In genomic region chr2:190953257-190953656, GRCh38 we compare ENCODE assay signal across 21 cellular contexts.
"Had no signal": no experiment of that assay in that cellular context is flagged by ENCODE, and none has a peak within 500 bp of the region (broad histone marks: within the 10 kb centered on the region; RNA-seq: fewer than 3 reads in every experiment).

No MANE protein-coding gene starts in this region.

- H3K27ac ChIP-seq: KMS-11, SJSA1, SK-N-MC had no signal

- H3K4me3 ChIP-seq: SJSA1, SK-N-MC had no signal

- H3K27me3 ChIP-seq: SJSA1 had no signal

- H3K9me3 ChIP-seq: SJSA1 had no signal

- FAIRE-seq: RCC 7860 had no signal

- H3K9ac ChIP-seq: KMS-11 had no signal

- DNase-seq: IMR-90, Kasumi-1, MM.1S, NCI-H1092 treated with DMSO at 0.1 percent for 48 hours, NCI-H1436, NCI-H187, NCI-H2029, NCI-H2081 treated with DMSO at 0.1 percent for 48 hours, NCI-H2171, NCI-H446, NCI-H510A, NCI-H524 treated with DMSO at 0.1 percent for 48 hours, NCI-H69, NCI-H774, Right ventricle myocardium superior, RPMI8226, SIG-M5 had no signal

- H3K36me3 ChIP-seq: SJSA1 had no signal

- H3K4me2 ChIP-seq: KMS-11 had no signal
